19 cellular contexts compared by ENCODE assay signal in genomic region chr3:132822266-132822665, GRCh38.
"Had no signal": no experiment of that assay in that cellular context is flagged by ENCODE, and none has a peak within 500 bp of the region (broad histone marks: within the 10 kb centered on the region; RNA-seq: fewer than 3 reads in every experiment).

No MANE protein-coding gene starts in this region.

- H3K27ac ChIP-seq: epithelial cell of prostate, gastrocnemius medialis, heart left ventricle, left ventricle myocardium inferior, stomach, thoracic aorta, upper lobe of left lung had no signal

- H3K36me3 Mint-ChIP-seq: brain, naive B cell had no signal

- H3K9me3 Mint-ChIP-seq: activated CD4-positive, alpha-beta T cell treated with anti-CD3 and anti-CD28 coated beads, Interleukin-2, amount 10 ng/mL, durations not matched to agents 24 days and 14 days; activated naive CD4-positive, alpha-beta T cell treated with anti-CD3 and anti-CD28 coated beads for 36 hours; activated T-cell treated with anti-CD3 and anti-CD28 coated beads, Interleukin-2, amount 50 U/mL, for 24 hours; activated T-helper 2 cell treated with anti-CD3 and anti-CD28 coated beads, Interferon-gamma antibody, Interleukin-2, Interleukin-4, amounts not matched to agents 10 μg/mL and 5 μg/mL and 100 μg/mL, durations not matched to agents 14 hours and 24 hours and 36 hours; endodermal cell had no signal

- H3K27me3 Mint-ChIP-seq: activated CD4-positive, alpha-beta T cell treated with anti-CD3 and anti-CD28 coated beads, Interleukin-2, amount 10 ng/mL, durations not matched to agents 24 days and 14 days had no signal

- H3K4me1 ChIP-seq: gastrocnemius medialis, heart left ventricle, left ventricle myocardium inferior, stomach had no signal

- H3K27me3 ChIP-seq: gastrocnemius medialis, heart left ventricle, stomach, upper lobe of left lung had no signal

- H3K4me3 Mint-ChIP-seq: activated CD4-positive, alpha-beta T cell treated with anti-CD3 and anti-CD28 coated beads, Interleukin-2, amount 10 ng/mL, durations not matched to agents 24 days and 14 days; activated CD8-positive, alpha-beta T cell treated with anti-CD3 and anti-CD28 coated beads, Interleukin-2, amount 10 ng/mL, durations not matched to agents 7 days and 5 days; activated naive CD4-positive, alpha-beta T cell treated with anti-CD3 and anti-CD28 coated beads for 36 hours; activated T-cell treated with anti-CD3 and anti-CD28 coated beads, Interleukin-2, amount 50 U/mL, for 24 hours; brain; endodermal cell; naive B cell; neural crest cell had no signal

- H3K36me3 ChIP-seq: gastrocnemius medialis, heart left ventricle, left ventricle myocardium inferior, stomach, thoracic aorta, upper lobe of left lung had no signal

- H3K27ac Mint-ChIP-seq: activated CD4-positive, alpha-beta T cell treated with anti-CD3 and anti-CD28 coated beads, Interleukin-2, amount 10 ng/mL, durations not matched to agents 24 days and 14 days; activated CD8-positive, alpha-beta T cell treated with anti-CD3 and anti-CD28 coated beads, Interleukin-2, amount 10 ng/mL, durations not matched to agents 7 days and 5 days; activated naive CD4-positive, alpha-beta T cell treated with anti-CD3 and anti-CD28 coated beads for 36 hours; activated T-cell treated with anti-CD3 and anti-CD28 coated beads, Interleukin-2, amount 50 U/mL, for 24 hours; activated T-helper 2 cell treated with anti-CD3 and anti-CD28 coated beads, Interferon-gamma antibody, Interleukin-2, Interleukin-4, amounts not matched to agents 10 μg/mL and 5 μg/mL and 100 μg/mL, durations not matched to agents 14 hours and 24 hours and 36 hours; endodermal cell had no signal

- H3K4me3 ChIP-seq: gastrocnemius medialis, heart left ventricle, left ventricle myocardium inferior, stomach, thoracic aorta, upper lobe of left lung had no signal

- H3K4me1 Mint-ChIP-seq: activated CD4-positive, alpha-beta T cell treated with anti-CD3 and anti-CD28 coated beads, Interleukin-2, amount 10 ng/mL, durations not matched to agents 24 days and 14 days; endodermal cell; naive B cell; neural crest cell had no signal

- ATAC-seq: activated CD8-positive, alpha-beta T cell treated with anti-CD3 and anti-CD28 coated beads, Interleukin-2, amount 10 ng/mL, durations not matched to agents 7 days and 5 days; gastrocnemius medialis; heart left ventricle had no signal

- DNase-seq: activated CD4-positive, alpha-beta T cell treated with anti-CD3 and anti-CD28 coated beads, Interleukin-2, amount 10 ng/mL, durations not matched to agents 24 days and 14 days; activated CD4-positive, CD25-positive, alpha-beta regulatory T cell; activated CD8-positive, alpha-beta T cell treated with anti-CD3 and anti-CD28 coated beads, Interleukin-2, amount 10 ng/mL, durations not matched to agents 7 days and 5 days; activated naive CD4-positive, alpha-beta T cell treated with anti-CD3 and anti-CD28 coated beads for 36 hours; activated T-cell treated with anti-CD3 and anti-CD28 coated beads, Interleukin-2, amount 50 U/mL, for 24 hours; central memory CD4-positive, alpha-beta T cell; endodermal cell; gastrocnemius medialis; heart left ventricle; left ventricle myocardium inferior; naive B cell; stomach; T-helper 9 cell; upper lobe of left lung had no signal

- H3K9me3 ChIP-seq: gastrocnemius medialis, heart left ventricle, left ventricle myocardium inferior, stomach, thoracic aorta, upper lobe of left lung had no signal
